16 cellular contexts compared by ENCODE assay signal in genomic region chr6:46684771-46685170, GRCh38. TPM values are rescaled to one million over a fixed set of nuclear protein-coding genes. Genes with fewer than 3 reads are reported as not detected.
A peak's percentile ranks its signal among the peaks of the same experiment; 100 is the strongest.
DNase-seq lines count a peak whose midpoint lies in the region; ATAC-seq and TF ChIP-seq lines count a peak whose summit lies in the region.
"Had no signal": no experiment of that assay in that cellular context is flagged by ENCODE, and none has a peak within 500 bp of the region (broad histone marks: within the 10 kb centered on the region; RNA-seq: fewer than 3 reads in every experiment).

No MANE protein-coding gene starts in this region.

- H2AFZ ChIP-seq in PC-3 (ENCODE audit: low read length): no peak overlapping the region

- POLR2A ChIA-PET in PC-3 (lab: Charles Lee; ENCODE audit: unreplicated experiment): interaction anchor here (0.6 kb wide), 2 partner anchors 47 to 51 kb away, joined by 3 to 15 read pairs; no protein-coding TSS in a partner anchor

- no peak for ATAC-seq in PC-3
- no peak for ATAC-seq in HG03097 (IDR thresholded peaks at IDR 0.05; ENCODE audit: low FRiP score, unreplicated experiment)
- no peak for ATAC-seq in right cardiac atrium
- ATAC-seq: activated naive CD8-positive, alpha-beta T cell treated with anti-CD3 and anti-CD28 coated beads, Interleukin-2, amount 50 U/mL, for 24 hours; natural killer cell treated with Interleukin-12 subunit alpha and Interleukin-12 subunit beta and Interleukin-15 and Interleukin-18, amount 100 ng/mL, for 72 hours; SK-N-SH treated with all-trans-retinoic acid at 6 μM for 48 hours had no signal

- CTCF ChIA-PET in PC-3 (lab: Charles Lee): no interaction called here

- H3K4me1 ChIP-seq in PC-3 (ENCODE audit: insufficient read depth, low read length): no peaks in the 10 kb centered on the region; the same call in 1 of the 2 replicates
- H3K4me1 ChIP-seq in right cardiac atrium (ENCODE audit: control insufficient read depth, insufficient read depth, low read length): no peaks in the 10 kb centered on the region

- H3K4me3 ChIP-seq in PC-3 (ENCODE audit: low read length) (no peak overlapping the region), choroid plexus epithelial cell (ENCODE audit: low read depth, low read length) (no peak overlapping the region), right cardiac atrium (ENCODE audit: low read length) (no peak overlapping the region)

- H3F3A ChIP-seq in PC-3 (ENCODE audit: low read length, unreplicated experiment): no peaks in the 10 kb centered on the region

- H3K9me2 ChIP-seq in PC-3 (replicated peaks; ENCODE audit: low read length): no peaks in the 10 kb centered on the region

- H3K9ac ChIP-seq in PC-3 (ENCODE audit: low read length): no peak overlapping the region

- H3K27me3 ChIP-seq in PC-3 (ENCODE audit: low read length) (no peaks in the 10 kb centered on the region), right cardiac atrium (ENCODE audit: control insufficient read depth, insufficient read depth) (no peaks in the 10 kb centered on the region)

- WGBS in right cardiac atrium: 55% methylated on average over 4 of the region's 4 CpGs

- H3K36me3 ChIP-seq in PC-3 (ENCODE audit: low read depth, low read length): no peaks in the 10 kb centered on the region

- DNase-seq in EH (ENCODE audit: low read depth): peak; percentile 32
- peak; percentile 53 for DNase-seq in PC-3
- DNase-seq in choroid plexus epithelial cell (ENCODE audit: low read depth): peak; percentile 75
- peak; percentile 36 for DNase-seq in non-pigmented ciliary epithelial cell (ENCODE audit: low read depth)
- DNase-seq in NCI-H1048 (lab: John Stamatoyannopoulos, UW): no peak
- DNase-seq in NCI-H146 treated with DMSO at 0.1 percent for 48 hours (lab: John Stamatoyannopoulos, UW; ENCODE audit: unreplicated experiment): no peak
- no peak for DNase-seq in right cardiac atrium
- DNase-seq: activated CD4-positive, alpha-beta memory T cell treated with anti-CD3 and anti-CD28 coated beads, Interleukin-2, amount 10 ng/mL, durations not matched to agents 7 days and 5 days; activated naive CD8-positive, alpha-beta T cell treated with anti-CD3 and anti-CD28 coated beads, Interleukin-2, amount 50 U/mL, for 24 hours; AML-193; NCI-H2081 treated with DMSO at 0.1 percent for 48 hours; NCI-H526 had no signal

- H3K79me2 ChIP-seq in PC-3 (ENCODE audit: low read length): no peaks in the 10 kb centered on the region

- H3K4me2 ChIP-seq in PC-3 (ENCODE audit: low read length): no peak overlapping the region

- no peaks in the 10 kb centered on the region for H4K20me1 ChIP-seq in PC-3 (ENCODE audit: low read length)

- no TSS peak for BruUV-seq in PC-3 (replicated peaks; lab: Mats Ljungman, UMichigan)

- TF ChIP-seq CTCF in PC-3 (conservative IDR thresholded peaks at IDR 0.05; ENCODE audit: low read depth, low read length): no peak
- TF ChIP-seq CTCF in choroid plexus epithelial cell (conservative IDR thresholded peaks at IDR 0.05; ENCODE audit: low read depth, low read length): no peak

- H3K9me3 ChIP-seq in PC-3 (ENCODE audit: low read length): no peaks in the 10 kb centered on the region
- no peaks in the 10 kb centered on the region for H3K9me3 ChIP-seq in right cardiac atrium (ENCODE audit: control insufficient read depth, low read length)

- H3K27ac ChIP-seq in PC-3 (ENCODE audit: low read length) (no peak overlapping the region), right cardiac atrium (ENCODE audit: low read length) (no peak overlapping the region)

- intact Hi-C loops in PC-3 (cut with micrococcal nuclease): no loop called here
- intact Hi-C loops in right cardiac atrium (cut with DNase I): no loop called here

RNA-seq across cellular contexts. Expression of gene TDRD6, which starts 2.9 kb away (rescaled TPM):
- total RNA-seq in PC-3 (2014; rRNA removed): 0.07 TPM in 1 of 2 replicates, not detected in the other
- 1 to 10 TPM in 1 of 4 donors, under 1 TPM in 3; 0.38 to 1.2 (median 0.66) TPM for total RNA-seq in right cardiac atrium
- polyA plus RNA-seq in right cardiac atrium: 0.27 TPM
- total RNA-seq: activated CD4-positive, alpha-beta memory T cell treated with anti-CD3 and anti-CD28 coated beads, Interleukin-2, amount 10 ng/mL, durations not matched to agents 7 days and 5 days; activated T-helper 1 cell treated with anti-CD3 and anti-CD28 coated beads, Interleukin-12 subunit alpha, Interleukin-12 subunit beta, Interleukin-2, Interleukin-4 antibody, amounts not matched to agents 30 ng/mL and 10 ng/mL and 1 ng/mL, durations not matched to agents 14 hours and 24 hours and 36 hours; natural killer cell treated with Interleukin-12 subunit alpha and Interleukin-12 subunit beta and Interleukin-15 and Interleukin-18, amount 100 ng/mL, for 72 hours had no signal

RNA-seq across cellular contexts. Expression of gene SLC25A27, which starts 32.0 kb away (rescaled TPM):
- total RNA-seq in PC-3 (2014; rRNA removed): 3.8 and 13.6 TPM in 2 replicates
- 10 to 100 TPM; 15.5 to 19.9 (median 17.7) TPM for total RNA-seq in right cardiac atrium
- 17.0 TPM for polyA plus RNA-seq in right cardiac atrium
- total RNA-seq: activated CD4-positive, alpha-beta memory T cell treated with anti-CD3 and anti-CD28 coated beads, Interleukin-2, amount 10 ng/mL, durations not matched to agents 7 days and 5 days; activated T-helper 1 cell treated with anti-CD3 and anti-CD28 coated beads, Interleukin-12 subunit alpha, Interleukin-12 subunit beta, Interleukin-2, Interleukin-4 antibody, amounts not matched to agents 30 ng/mL and 10 ng/mL and 1 ng/mL, durations not matched to agents 14 hours and 24 hours and 36 hours had no signal

RNA-seq across cellular contexts. Expression of gene CYP39A1, which starts 32.2 kb away (rescaled TPM):
- total RNA-seq in PC-3 (2014; rRNA removed) (0.66 and 1.2 TPM in 2 replicates), right cardiac atrium (1 to 10 TPM; 6.9 to 8.7 (median 7.1) TPM)
- 3.3 TPM for polyA plus RNA-seq in right cardiac atrium
- total RNA-seq: activated CD4-positive, alpha-beta memory T cell treated with anti-CD3 and anti-CD28 coated beads, Interleukin-2, amount 10 ng/mL, durations not matched to agents 7 days and 5 days; activated T-helper 1 cell treated with anti-CD3 and anti-CD28 coated beads, Interleukin-12 subunit alpha, Interleukin-12 subunit beta, Interleukin-2, Interleukin-4 antibody, amounts not matched to agents 30 ng/mL and 10 ng/mL and 1 ng/mL, durations not matched to agents 14 hours and 24 hours and 36 hours; natural killer cell treated with Interleukin-12 subunit alpha and Interleukin-12 subunit beta and Interleukin-15 and Interleukin-18, amount 100 ng/mL, for 72 hours had no signal

RNA-seq across cellular contexts. Expression of gene PLA2G7, which starts 50.4 kb away (rescaled TPM):
- total RNA-seq in PC-3 (2014; rRNA removed) (1.8 and 2.9 TPM in 2 replicates), right cardiac atrium (under 1 TPM; 0.31 to 0.71 (median 0.47) TPM)
- 0.16 TPM for polyA plus RNA-seq in right cardiac atrium
- total RNA-seq: activated CD4-positive, alpha-beta memory T cell treated with anti-CD3 and anti-CD28 coated beads, Interleukin-2, amount 10 ng/mL, durations not matched to agents 7 days and 5 days; activated T-helper 1 cell treated with anti-CD3 and anti-CD28 coated beads, Interleukin-12 subunit alpha, Interleukin-12 subunit beta, Interleukin-2, Interleukin-4 antibody, amounts not matched to agents 30 ng/mL and 10 ng/mL and 1 ng/mL, durations not matched to agents 14 hours and 24 hours and 36 hours; natural killer cell treated with Interleukin-12 subunit alpha and Interleukin-12 subunit beta and Interleukin-15 and Interleukin-18, amount 100 ng/mL, for 72 hours had no signal

Comparison
In these comparisons a context has a peak if more than half of its experiments do, and no peak if none do; other contexts are left out.
1. DNase-seq: peak in EH (single experiment), PC-3 (single experiment), choroid plexus epithelial cell (single experiment) and non-pigmented ciliary epithelial cell (single experiment); none in NCI-H1048 (single experiment), NCI-H146 treated with DMSO at 0.1 percent for 48 hours (single experiment) and right cardiac atrium (0 of 3).